ENCODE assay signal across 20 cellular contexts in the genomic region with DNA sequence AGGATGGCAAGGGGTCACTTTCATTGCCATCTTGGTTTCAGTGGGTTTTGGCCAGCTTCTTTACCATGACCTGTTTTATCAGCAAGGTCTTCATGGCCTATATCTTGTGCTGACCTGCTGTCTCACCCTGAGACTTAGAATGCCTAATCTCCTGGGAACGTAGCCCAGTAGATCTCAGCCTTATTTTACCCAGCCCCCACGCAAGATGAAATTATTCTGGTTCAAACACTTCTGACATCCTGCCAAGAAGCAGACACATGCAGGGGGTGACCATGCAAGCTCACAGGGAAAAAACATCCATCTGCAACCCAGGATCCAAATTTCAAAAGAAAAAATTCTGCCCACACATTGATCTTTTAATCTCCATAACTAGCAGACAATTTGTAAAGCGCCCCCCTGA.
A peak's percentile ranks its signal among the peaks of the same experiment; 100 is the strongest.
DNase-seq lines count a peak whose midpoint lies in the region; ATAC-seq, FAIRE-seq and TF ChIP-seq lines count a peak whose summit lies in the region.
"Had no signal": no experiment of that assay in that cellular context is flagged by ENCODE, and none has a peak within 500 bp of the region (broad histone marks: within the 10 kb centered on the region; RNA-seq: fewer than 3 reads in every experiment).

No MANE protein-coding gene starts in this region.

- H3K27me3 ChIP-seq in liver (ENCODE audit: control insufficient read depth in 4 of 4, insufficient read depth in 4 of 4, low read length in 3 of 4) (no peaks in the 10 kb centered on the region), HepG2 (ENCODE audit: control insufficient read depth in 1 of 2, insufficient read depth in 2 of 2, low read length in 2 of 2) (no peaks in the 10 kb centered on the region), mesendoderm (ENCODE audit: insufficient read depth, low read length, poor library complexity) (no peaks in the 10 kb centered on the region), testis (no peaks in the 10 kb centered on the region)
- H3K27me3 ChIP-seq: BLaER1 had no signal

- H3K27ac ChIP-seq in liver (ENCODE audit: low read depth in 1 of 2, low read length in 2 of 2) (no peak overlapping the region), HepG2 (ENCODE audit: extremely low read length, insufficient read depth, low read length) (no peak overlapping the region), mesendoderm (ENCODE audit: low read depth, low read length) (no peak overlapping the region), testis (no peak overlapping the region)
- H3K27ac ChIP-seq: 22Rv1, BLaER1, C4-2B had no signal

- no peak overlapping the region for H2BK15ac ChIP-seq in mesendoderm (replicated peaks; ENCODE audit: low read depth)

- POLR2A ChIA-PET in HepG2 (lab: Yijun Ruan, JAX), result no interaction called here

- H3K9ac ChIP-seq in liver (ENCODE audit: low read depth in 1 of 2, low read length in 2 of 2), result no peak overlapping the region
- H3K9ac ChIP-seq in HepG2 (ENCODE audit: insufficient read depth, low read depth, low read length), result no peak overlapping the region
- H3K9ac ChIP-seq in mesendoderm (ENCODE audit: low read length), result no peak overlapping the region
- H3K9ac ChIP-seq: BLaER1 had no signal

- H4K8ac ChIP-seq in mesendoderm (ENCODE audit: low read depth, low read length), result no peak overlapping the region

- TF ChIP-seq POLR2A in HepG2 (IDR thresholded peaks at IDR 0.05; ENCODE audit: insufficient read depth in 1 of 2, low read depth in 2 of 2, low read length in 2 of 2) (no peak), testis (IDR thresholded peaks at IDR 0.05) (no peak)

- ATAC-seq in HepG2, result no peak
- no peak for ATAC-seq in GM21367 (IDR thresholded peaks at IDR 0.05; ENCODE audit: unreplicated experiment)
- ATAC-seq in GM19452 (IDR thresholded peaks at IDR 0.05; ENCODE audit: unreplicated experiment), result no peak
- ATAC-seq: CD8-positive, alpha-beta T cell had no signal

- TF ChIP-seq RAD21 in liver (IDR thresholded peaks at IDR 0.05) (no peak), HepG2 (CRISPR knock-in tag; IDR thresholded peaks at IDR 0.05) (no peak)

- no peak for TF ChIP-seq EP300 in HepG2 (IDR thresholded peaks at IDR 0.05; ENCODE audit: low read depth in 2 of 2, low read length in 2 of 2)
- TF ChIP-seq EP300 in HepG2 (CRISPR knock-in tag; IDR thresholded peaks at IDR 0.05; ENCODE audit: borderline replicate concordance), result no peak

- peak overlapping the region; percentile 7 for H2BK120ac ChIP-seq in mesendoderm (ENCODE audit: low read depth, low read length)

- H4K20me1 ChIP-seq in HepG2 (ENCODE audit: insufficient read depth, low read length), result no peaks in the 10 kb centered on the region
- H4K20me1 ChIP-seq: BLaER1 had no signal

- WGBS in liver, result 88% methylated on average over 3 of the region's 3 CpGs
- 27% methylated on average over 3 of the region's 3 CpGs for WGBS in HepG2 (ENCODE audit: low lambda C conversion rate)
- WGBS in mesendoderm (ENCODE audit: extremely low coverage, insufficient coverage, low lambda C conversion rate), result no CpG with 5 or more reads among the region's 3 CpGs
- 70 to 71% methylated on average over 3 of the region's 3 CpGs for WGBS in testis, 2 donors

- H3K4ac ChIP-seq in mesendoderm (ENCODE audit: low read depth, low read length), result no peak overlapping the region

- CTCF ChIA-PET in HepG2 (lab: Yijun Ruan, JAX; ENCODE audit: low intra/inter-chr PET ratio, low total read pairs), result no interaction called here

- H3K9me3 ChIP-seq in liver (ENCODE audit: control insufficient read depth in 4 of 4, low read length in 3 of 4), result no peaks in the 10 kb centered on the region
- no peaks in the 10 kb centered on the region for H3K9me3 ChIP-seq in HepG2 (ENCODE audit: low read length)
- H3K9me3 ChIP-seq in testis, result no peaks in the 10 kb centered on the region
- H3K9me3 ChIP-seq: HAP-1 had no signal

- H3K4me3 ChIP-seq in liver (ENCODE audit: low read depth in 1 of 3, low read length in 3 of 3) (no peak overlapping the region), HepG2 (replicated peaks in 1 of 3; ENCODE audit: insufficient read depth in 1 of 3, low read depth in 2 of 3, low read length in 3 of 3) (no peak overlapping the region), mesendoderm (ENCODE audit: low read length) (no peak overlapping the region), testis (no peak overlapping the region)
- H3K4me3 ChIP-seq: BLaER1, HAP-1 had no signal

- H3K36me3 ChIP-seq in liver (ENCODE audit: control insufficient read depth in 4 of 4, insufficient read depth in 3 of 4, low read depth in 1 of 4, low read length in 3 of 4) (no peaks in the 10 kb centered on the region), HepG2 (replicated peaks in 1 of 2; ENCODE audit: control insufficient read depth in 1 of 2, insufficient read depth in 2 of 2, low read length in 2 of 2) (no peaks in the 10 kb centered on the region), mesendoderm (ENCODE audit: control insufficient read depth, insufficient read depth, low read length) (no peaks in the 10 kb centered on the region), testis (ENCODE audit: low read depth, missing control alignments) (no peaks in the 10 kb centered on the region)
- H3K36me3 ChIP-seq: BLaER1, HAP-1 had no signal

- BruUV-seq in HepG2 (replicated peaks; lab: Mats Ljungman, UMichigan), result no TSS peak

- no peak overlapping the region for H2AK5ac ChIP-seq in mesendoderm (ENCODE audit: low read length)

- H2BK5ac ChIP-seq in mesendoderm (ENCODE audit: low read length), result no peak overlapping the region

- no peak overlapping the region for H3K56ac ChIP-seq in mesendoderm (ENCODE audit: low read length)

- H3K79me2 ChIP-seq in HepG2 (ENCODE audit: insufficient read depth, low read length), result no peaks in the 10 kb centered on the region
- H3K79me2 ChIP-seq in mesendoderm (ENCODE audit: control insufficient read depth, insufficient read depth, low read length), result no peaks in the 10 kb centered on the region

- H3K4me1 ChIP-seq in liver (ENCODE audit: control insufficient read depth in 4 of 4, insufficient read depth in 4 of 4, low read length in 3 of 4) (peaks cover 0 to 8% (median 3%) of the 10 kb centered on the region in 4 donors), HepG2 (ENCODE audit: insufficient read depth, low read length) (no peaks in the 10 kb centered on the region), mesendoderm (ENCODE audit: control insufficient read depth, low read depth, low read length) (no peaks in the 10 kb centered on the region), testis (peaks cover 17% of the 10 kb centered on the region)
- H3K4me1 ChIP-seq: BLaER1, Caco-2, HAP-1 had no signal

- no peak overlapping the region for H2AFZ ChIP-seq in HepG2 (ENCODE audit: low read length)

- H3K18ac ChIP-seq in mesendoderm (ENCODE audit: low read length), result no peak overlapping the region

- no peak overlapping the region for H4K5ac ChIP-seq in mesendoderm (ENCODE audit: low read length)

- H3K79me1 ChIP-seq in mesendoderm (ENCODE audit: low read length), result no peaks in the 10 kb centered on the region

- in situ Hi-C loops in HepG2 (cut with HindIII; ENCODE audit: extremely low pct_ligation_motif_present, low pct_unique_long_range_greater_than_20kb), result no loop called here

- no peak for TF ChIP-seq CTCF in liver (IDR thresholded peaks at IDR 0.05; ENCODE audit: low read depth, low read length, missing input control)
- no peak for TF ChIP-seq CTCF in HepG2 (CRISPR knock-in tag; IDR thresholded peaks at IDR 0.05)
- no peak for TF ChIP-seq CTCF in testis (IDR thresholded peaks at IDR 0.05)

- no peak for FAIRE-seq in HepG2 (lab: Jason Lieb, UNC)
- FAIRE-seq: A204.1, G401.6, GM12892, H54 had no signal

- no peak overlapping the region for H3K4me2 ChIP-seq in HepG2 (ENCODE audit: low read depth, low read length)
- H3K4me2 ChIP-seq in mesendoderm (ENCODE audit: low read length), result no peak overlapping the region
- H3K4me2 ChIP-seq: BLaER1 had no signal

- DNase-seq in HepG2 (ENCODE audit: low spot score), result no peak
- no peak for DNase-seq in mesendoderm
- DNase-seq in testis, result peak; percentile 60
- DNase-seq: Caco-2; CD4-positive, CD25-positive, alpha-beta regulatory T cell; CD8-positive, alpha-beta T cell; DMS153; DND-41; GOT3 had no signal

- H3K23ac ChIP-seq in mesendoderm (ENCODE audit: low read length), result no peak overlapping the region

- intact Hi-C loops in HepG2 (cut with micrococcal nuclease; ENCODE audit: unreplicated experiment), result loop anchor here (5.0 kb wide), 1 partner anchor 1863 kb away; no protein-coding TSS in a partner anchor
- intact Hi-C loops in testis (cut with DNase I; ENCODE audit: low total_unique reads), result no loop called here

TF ChIP-seq in liver, 16 proteins besides CTCF, POLR2A, EP300 and RAD21:
- TF ChIP-seq NR2F2 (IDR thresholded peaks at IDR 0.05) (peak; percentile 66), RXRA (IDR thresholded peaks at IDR 0.05) (no peak)

TF ChIP-seq in HepG2, 621 proteins besides CTCF, POLR2A, EP300 and RAD21 (continues in another document):
- TF ChIP-seq CHD2 (IDR thresholded peaks at IDR 0.05; ENCODE audit: low read depth, low read length) (no peak), ZFAT (CRISPR knock-in tag; conservative IDR thresholded peaks at IDR 0.05) (no peak), THRA (CRISPR knock-in tag; IDR thresholded peaks at IDR 0.05; ENCODE audit: borderline replicate concordance) (no peak), ATM (IDR thresholded peaks at IDR 0.05; ENCODE audit: borderline replicate concordance) (no peak), KDM4B (CRISPR knock-in tag; IDR thresholded peaks at IDR 0.05) (no peak), KDM2A (CRISPR knock-in tag; IDR thresholded peaks at IDR 0.05; ENCODE audit: borderline replicate concordance, low read depth) (no peak)
- TF ChIP-seq, protein P1, sequence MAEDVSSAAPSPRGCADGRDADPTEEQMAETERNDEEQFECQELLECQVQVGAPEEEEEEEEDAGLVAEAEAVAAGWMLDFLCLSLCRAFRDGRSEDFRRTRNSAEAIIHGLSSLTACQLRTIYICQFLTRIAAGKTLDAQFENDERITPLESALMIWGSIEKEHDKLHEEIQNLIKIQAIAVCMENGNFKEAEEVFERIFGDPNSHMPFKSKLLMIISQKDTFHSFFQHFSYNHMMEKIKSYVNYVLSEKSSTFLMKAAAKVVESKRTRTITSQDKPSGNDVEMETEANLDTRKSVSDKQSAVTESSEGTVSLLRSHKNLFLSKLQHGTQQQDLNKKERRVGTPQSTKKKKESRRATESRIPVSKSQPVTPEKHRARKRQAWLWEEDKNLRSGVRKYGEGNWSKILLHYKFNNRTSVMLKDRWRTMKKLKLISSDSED (CRISPR knock-in tag; IDR thresholded peaks at IDR 0.05), result no peak
